ENCODE assay signal across 36 cellular contexts in the genomic region with DNA sequence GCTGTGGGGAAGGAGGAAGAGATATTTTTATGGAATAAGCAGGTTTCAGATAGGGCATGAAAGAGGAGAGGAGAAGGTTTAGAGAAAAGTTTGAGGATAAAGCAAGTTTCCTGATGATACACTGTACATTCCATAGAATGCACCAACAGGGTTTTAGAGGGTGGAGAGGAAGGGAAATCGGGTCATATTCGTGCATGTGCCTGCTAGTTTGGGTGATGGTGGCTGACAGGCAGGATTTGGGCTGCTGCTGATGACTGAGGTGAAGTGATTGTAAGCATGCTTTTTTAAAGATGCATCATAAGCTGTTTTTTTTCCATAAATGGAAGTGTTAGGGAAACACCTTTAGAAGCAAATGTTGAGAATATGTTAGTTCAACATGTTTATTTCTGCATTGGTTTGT.
"Had no signal": no experiment of that assay in that cellular context is flagged by ENCODE, and none has a peak within 500 bp of the region (broad histone marks: within the 10 kb centered on the region; RNA-seq: fewer than 3 reads in every experiment).

No MANE protein-coding gene starts in this region.

- DNase-seq: activated B cell treated with CpG ODN at 0.5 μM for 24 hours; activated CD4-positive, alpha-beta memory T cell treated with anti-CD3 and anti-CD28 coated beads for 36 hours; activated CD4-positive, alpha-beta T cell treated with anti-CD3 and anti-CD28 coated beads for 4 hours; activated CD4-positive, alpha-beta T cell treated with anti-CD3 and anti-CD28 coated beads, Interleukin-2, amount 10 ng/mL, durations not matched to agents 24 days and 14 days; activated CD4-positive, alpha-beta T cell treated with anti-CD3 and anti-CD28 coated beads, Interleukin-2, amount 50 U/mL, for 1 hour; activated CD4-positive, alpha-beta T cell treated with anti-CD3 and anti-CD28 coated beads, Interleukin-2, amount 50 U/mL, for 4 hours; activated CD4-positive, CD25-positive, alpha-beta regulatory T cell treated with anti-CD3 and anti-CD28 coated beads, Interleukin-2, amount 50 U/mL, for 72 hours; activated CD8-positive, alpha-beta memory T cell treated with anti-CD3 and anti-CD28 coated beads, Interleukin-2, amount 50 U/mL, for 4 hours; activated CD8-positive, alpha-beta T cell treated with anti-CD3 and anti-CD28 coated beads for 36 hours; activated effector memory CD4-positive, alpha-beta T cell treated with Interleukin-2 at 50 U/mL for 16 hours; activated naive CD4-positive, alpha-beta T cell treated with anti-CD3 and anti-CD28 coated beads, Interleukin-2, amount 10 ng/mL, durations not matched to agents 7 days and 5 days; activated naive CD4-positive, alpha-beta T cell treated with Interleukin-2 at 50 U/mL for 16 hours; activated naive CD8-positive, alpha-beta T cell treated with anti-CD3 and anti-CD28 coated beads, Interleukin-2, amount 10 ng/mL, durations not matched to agents 7 days and 5 days; activated naive CD8-positive, alpha-beta T cell treated with anti-CD3 and anti-CD28 coated beads, Interleukin-2, amount 50 U/mL, for 24 hours; activated T-cell treated with anti-CD3 and anti-CD28 coated beads for 4 hours; activated T-cell treated with anti-CD3 and anti-CD28 coated beads, Interleukin-2, amount 50 U/mL, for 1 hour; activated T-cell treated with anti-CD3 and anti-CD28 coated beads, Interleukin-2, amount 50 U/mL, for 4 hours; activated T-cell treated with anti-CD3 and anti-CD28 coated beads, Interleukin-2, amount 50 U/mL, for 72 hours; amygdala; anterior cingulate cortex; caudate nucleus; cerebellar nuclear complex; T-cell; T-helper 2 cell; T-helper 9 cell had no signal

- H3K4me1 Mint-ChIP-seq: brain had no signal

- H3K27me3 ChIP-seq: ascending aorta, cardiac muscle cell had no signal

- ATAC-seq: activated CD8-positive, alpha-beta T cell treated with anti-CD3 and anti-CD28 coated beads for 36 hours; activated naive CD8-positive, alpha-beta T cell treated with anti-CD3 and anti-CD28 coated beads, Interleukin-2, amount 50 U/mL, for 24 hours; activated T-cell treated with anti-CD3 and anti-CD28 coated beads, Interleukin-2, amount 50 U/mL, for 4 hours; activated T-cell treated with anti-CD3 and anti-CD28 coated beads, Interleukin-2, amount 50 U/mL, for 72 hours; T-cell had no signal

- H3K9me3 ChIP-seq: ascending aorta had no signal

- H3K9me3 Mint-ChIP-seq: activated B cell treated with CpG ODN at 0.5 μM for 24 hours; activated CD4-positive, alpha-beta memory T cell treated with anti-CD3 and anti-CD28 coated beads for 36 hours; activated CD4-positive, alpha-beta T cell treated with anti-CD3 and anti-CD28 coated beads, Interleukin-2, amount 10 ng/mL, durations not matched to agents 24 days and 14 days; activated CD8-positive, alpha-beta T cell treated with anti-CD3 and anti-CD28 coated beads for 36 hours; activated naive CD4-positive, alpha-beta T cell treated with anti-CD3 and anti-CD28 coated beads, Interleukin-2, amount 10 ng/mL, durations not matched to agents 7 days and 5 days; activated naive CD4-positive, alpha-beta T cell treated with anti-CD3 and anti-CD28 coated beads, Interleukin-2, amount 50 U/mL, for 24 hours; activated naive CD8-positive, alpha-beta T cell treated with anti-CD3 and anti-CD28 coated beads, Interleukin-2, amount 10 ng/mL, durations not matched to agents 7 days and 5 days; activated naive CD8-positive, alpha-beta T cell treated with anti-CD3 and anti-CD28 coated beads, Interleukin-2, amount 50 U/mL, for 24 hours; activated T-cell treated with anti-CD3 and anti-CD28 coated beads, Interleukin-2, amount 50 U/mL, for 4 hours; activated T-helper 2 cell treated with anti-CD3 and anti-CD28 coated beads, Interferon-gamma antibody, Interleukin-2, Interleukin-4, amounts not matched to agents 10 μg/mL and 5 μg/mL and 100 μg/mL, durations not matched to agents 14 hours and 24 hours and 36 hours; brain; central memory CD8-positive, alpha-beta T cell; T-cell; T-helper 2 cell treated with Interferon-gamma antibody and Interleukin-4, amounts not matched to agents 5 μg/mL and 100 μg/mL, for 36 hours had no signal

- H3K27ac Mint-ChIP-seq: activated B cell treated with CpG ODN at 0.5 μM for 24 hours; activated CD4-positive, alpha-beta memory T cell treated with anti-CD3 and anti-CD28 coated beads for 36 hours; activated CD4-positive, alpha-beta T cell treated with anti-CD3 and anti-CD28 coated beads, Interleukin-2, amount 10 ng/mL, durations not matched to agents 24 days and 14 days; activated CD8-positive, alpha-beta T cell treated with anti-CD3 and anti-CD28 coated beads for 36 hours; activated naive CD4-positive, alpha-beta T cell treated with anti-CD3 and anti-CD28 coated beads, Interleukin-2, amount 10 ng/mL, durations not matched to agents 7 days and 5 days; activated naive CD4-positive, alpha-beta T cell treated with anti-CD3 and anti-CD28 coated beads, Interleukin-2, amount 50 U/mL, for 24 hours; activated naive CD8-positive, alpha-beta T cell; activated naive CD8-positive, alpha-beta T cell treated with anti-CD3 and anti-CD28 coated beads, Interleukin-2, amount 10 ng/mL, durations not matched to agents 7 days and 5 days; activated naive CD8-positive, alpha-beta T cell treated with anti-CD3 and anti-CD28 coated beads, Interleukin-2, amount 50 U/mL, for 24 hours; activated T-cell treated with anti-CD3 and anti-CD28 coated beads, Interleukin-2, amount 50 U/mL, for 72 hours; activated T-helper 2 cell treated with anti-CD3 and anti-CD28 coated beads, Interferon-gamma antibody, Interleukin-2, Interleukin-4, amounts not matched to agents 10 μg/mL and 5 μg/mL and 100 μg/mL, durations not matched to agents 14 hours and 24 hours and 36 hours; brain; T-cell; T-helper 1 cell treated with Interleukin-12 subunit alpha and Interleukin-12 subunit beta and Interleukin-4 antibody, amounts not matched to agents 30 μg/mL and 1 μg/mL, for 36 hours; T-helper 2 cell treated with Interferon-gamma antibody and Interleukin-4, amounts not matched to agents 5 μg/mL and 100 μg/mL, for 36 hours had no signal

- H3K27ac ChIP-seq: ascending aorta, cardiac muscle cell, VCaP had no signal

- H3K36me3 ChIP-seq: ascending aorta, cardiac muscle cell had no signal

- H3K4me1 ChIP-seq: ascending aorta had no signal

- H3K4me3 ChIP-seq: ascending aorta, cardiac muscle cell had no signal

- FAIRE-seq: TTC549 had no signal

- H3K36me3 Mint-ChIP-seq: activated CD4-positive, alpha-beta memory T cell treated with anti-CD3 and anti-CD28 coated beads for 36 hours; activated naive CD4-positive, alpha-beta T cell treated with anti-CD3 and anti-CD28 coated beads, Interleukin-2, amount 10 ng/mL, durations not matched to agents 7 days and 5 days; activated naive CD4-positive, alpha-beta T cell treated with anti-CD3 and anti-CD28 coated beads, Interleukin-2, amount 50 U/mL, for 24 hours; activated naive CD8-positive, alpha-beta T cell; activated naive CD8-positive, alpha-beta T cell treated with anti-CD3 and anti-CD28 coated beads, Interleukin-2, amount 10 ng/mL, durations not matched to agents 7 days and 5 days; brain; T-cell had no signal

- H3K4me3 Mint-ChIP-seq: activated B cell treated with CpG ODN at 0.5 μM for 24 hours; activated CD4-positive, alpha-beta memory T cell treated with anti-CD3 and anti-CD28 coated beads for 36 hours; activated CD4-positive, alpha-beta T cell treated with anti-CD3 and anti-CD28 coated beads, Interleukin-2, amount 10 ng/mL, durations not matched to agents 24 days and 14 days; activated CD8-positive, alpha-beta T cell treated with anti-CD3 and anti-CD28 coated beads for 36 hours; activated naive CD4-positive, alpha-beta T cell treated with anti-CD3 and anti-CD28 coated beads, Interleukin-2, amount 10 ng/mL, durations not matched to agents 7 days and 5 days; activated naive CD4-positive, alpha-beta T cell treated with anti-CD3 and anti-CD28 coated beads, Interleukin-2, amount 50 U/mL, for 24 hours; activated naive CD8-positive, alpha-beta T cell; activated naive CD8-positive, alpha-beta T cell treated with anti-CD3 and anti-CD28 coated beads, Interleukin-2, amount 10 ng/mL, durations not matched to agents 7 days and 5 days; activated naive CD8-positive, alpha-beta T cell treated with anti-CD3 and anti-CD28 coated beads, Interleukin-2, amount 50 U/mL, for 24 hours; activated T-cell treated with anti-CD3 and anti-CD28 coated beads, Interleukin-2, amount 50 U/mL, for 4 hours; activated T-cell treated with anti-CD3 and anti-CD28 coated beads, Interleukin-2, amount 50 U/mL, for 72 hours; brain; central memory CD8-positive, alpha-beta T cell; T-cell; T-helper 1 cell treated with Interleukin-12 subunit alpha and Interleukin-12 subunit beta and Interleukin-4 antibody, amounts not matched to agents 30 μg/mL and 1 μg/mL, for 36 hours; T-helper 2 cell treated with Interferon-gamma antibody and Interleukin-4, amounts not matched to agents 5 μg/mL and 100 μg/mL, for 36 hours had no signal
